ENCODE assay signal across 11 cellular contexts in the genomic region with DNA sequence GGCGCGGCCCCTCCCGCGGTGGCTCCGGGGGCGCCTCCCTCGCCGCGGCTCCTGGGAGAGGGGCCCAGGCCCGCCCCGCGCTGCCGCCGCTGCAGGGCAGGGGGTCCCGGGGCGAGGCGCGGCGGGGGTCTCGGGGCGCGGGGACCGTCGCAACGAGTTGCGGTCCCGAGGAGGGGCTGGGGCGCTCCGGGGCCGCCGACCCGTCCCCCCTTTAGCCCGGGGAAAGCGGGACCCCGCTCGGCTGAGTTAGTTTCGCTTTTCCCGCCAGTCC. TPM values are rescaled to one million over a fixed set of nuclear protein-coding genes. Genes with fewer than 3 reads are reported as not detected.
DNase-seq lines count a peak whose midpoint lies in the region; ATAC-seq and TF ChIP-seq lines count a peak whose summit lies in the region.
"Had no signal": no experiment of that assay in that cellular context is flagged by ENCODE, and none has a peak within 500 bp of the region (broad histone marks: within the 10 kb centered on the region; RNA-seq: fewer than 3 reads in every experiment).

No MANE protein-coding gene starts in this region.

- H3K4me1 Mint-ChIP-seq in Calu3 (ENCODE audit: low read depth, unreplicated experiment) = peaks cover 18% of the 10 kb centered on the region

- TF ChIP-seq CTCF in left ventricle myocardium inferior (IDR thresholded peaks at IDR 0.05; ENCODE audit: borderline replicate concordance) (no peak), colonic mucosa (IDR thresholded peaks at IDR 0.05) (no peak), mucosa of descending colon (IDR thresholded peaks at IDR 0.05) (no peak), Calu3 (IDR thresholded peaks at IDR 0.05; ENCODE audit: unreplicated experiment) (no peak)

- H3K9ac ChIP-seq in colonic mucosa (ENCODE audit: low read depth in 2 of 2, low read length in 2 of 2) = peak overlapping the region; percentile 62 to 95

- no peak overlapping the region for H3K4me3 Mint-ChIP-seq in Calu3 (ENCODE audit: low read depth, unreplicated experiment)
- H3K4me3 Mint-ChIP-seq: stimulated activated naive CD8-positive, alpha-beta T cell treated with anti-CD3 and anti-CD28 coated beads, Interleukin-15, Interleukin-2, amounts not matched to agents 100 ng/mL and 50 ng/mL, for 24 hours had no signal

- H3K9me3 Mint-ChIP-seq in Calu3 (ENCODE audit: low read depth, unreplicated experiment) = peaks cover 3% of the 10 kb centered on the region
- H3K9me3 Mint-ChIP-seq: stimulated activated naive CD8-positive, alpha-beta T cell treated with anti-CD3 and anti-CD28 coated beads, Interleukin-15, Interleukin-2, amounts not matched to agents 100 ng/mL and 50 ng/mL, for 24 hours had no signal

- H3K27me3 ChIP-seq in left ventricle myocardium inferior (ENCODE audit: low read depth) = no peaks in the 10 kb centered on the region
- no peaks in the 10 kb centered on the region for H3K27me3 ChIP-seq in colonic mucosa

- intact Hi-C loops in left ventricle myocardium inferior (cut with micrococcal nuclease) (no loop called here), Right ventricle myocardium inferior (cut with DNase I) (loop anchor here (2.0 kb wide), 1 partner anchor 92 kb away; no protein-coding TSS in a partner anchor), colonic mucosa (cut with DNase I) (no loop called here), mucosa of descending colon (cut with DNase I, micrococcal nuclease) (loop anchor here (10.0 kb wide), 2 partner anchors 72 to 142 kb away; no protein-coding TSS in a partner anchor), Calu3 (cut with micrococcal nuclease; ENCODE audit: unreplicated experiment) (no loop called here)

- H3K9me3 ChIP-seq in left ventricle myocardium inferior (replicated peaks) (peaks cover 12% of the 10 kb centered on the region), colonic mucosa (no peaks in the 10 kb centered on the region), mucosa of descending colon (peaks cover 8% of the 10 kb centered on the region)

- H3K36me3 ChIP-seq in left ventricle myocardium inferior (no peaks in the 10 kb centered on the region), colonic mucosa (no peaks in the 10 kb centered on the region), mucosa of descending colon (ENCODE audit: low read depth) (no peaks in the 10 kb centered on the region)

- H3K27ac ChIP-seq in left ventricle myocardium inferior (replicated peaks) = peak overlapping the region; percentile 91
- H3K27ac ChIP-seq in colonic mucosa = peak overlapping the region; percentile 88

- no peak for DNase-seq in left ventricle myocardium inferior
- DNase-seq in Right ventricle myocardium inferior (ENCODE audit: missing footprints) = no peak
- no peak for DNase-seq in colonic mucosa
- DNase-seq in mucosa of descending colon = no peak
- no peak for DNase-seq in T-helper 1 cell
- DNase-seq in Calu3 = no peak

- CTCF ChIA-PET in Calu3 (lab: Charles Lee) = no interaction called here

- no peaks in the 10 kb centered on the region for H3K27me3 Mint-ChIP-seq in Calu3 (ENCODE audit: unreplicated experiment)
- H3K27me3 Mint-ChIP-seq: CD4-positive, alpha-beta T cell; stimulated activated naive CD8-positive, alpha-beta T cell treated with anti-CD3 and anti-CD28 coated beads, Interleukin-15, Interleukin-2, amounts not matched to agents 100 ng/mL and 50 ng/mL, for 24 hours had no signal

- no peak for ATAC-seq in Right ventricle myocardium inferior
- no peak for ATAC-seq in mucosa of descending colon
- ATAC-seq in HG03354 (IDR thresholded peaks at IDR 0.05; ENCODE audit: poor library complexity, severe bottlenecking, unreplicated experiment) = no peak
- ATAC-seq in GM18511 (IDR thresholded peaks at IDR 0.05; ENCODE audit: unreplicated experiment) = no peak

- peaks cover 64% of the 10 kb centered on the region for H3K4me1 ChIP-seq in left ventricle myocardium inferior
- H3K4me1 ChIP-seq in colonic mucosa = no peaks in the 10 kb centered on the region
- H3K4me1 ChIP-seq in mucosa of descending colon (ENCODE audit: low read depth) = peaks cover 31% of the 10 kb centered on the region

- H3K36me3 Mint-ChIP-seq in Calu3 (ENCODE audit: insufficient read depth, unreplicated experiment) = peaks cover 20% of the 10 kb centered on the region

- H3K27ac Mint-ChIP-seq in Calu3 (ENCODE audit: unreplicated experiment) = no peak overlapping the region
- H3K27ac Mint-ChIP-seq: CD4-positive, alpha-beta T cell; mesothelial cell of epicardium; stimulated activated naive CD8-positive, alpha-beta T cell treated with anti-CD3 and anti-CD28 coated beads, Interleukin-15, Interleukin-2, amounts not matched to agents 100 ng/mL and 50 ng/mL, for 24 hours had no signal

- H3K4me3 ChIP-seq in left ventricle myocardium inferior = peak overlapping the region; percentile 96
- H3K4me3 ChIP-seq in colonic mucosa = peak overlapping the region; percentile 81
- peak overlapping the region; percentile 83 for H3K4me3 ChIP-seq in mucosa of descending colon

- no TSS peak for BruUV-seq in Calu3 (replicated peaks; lab: Mats Ljungman, UMichigan)

RNA-seq across cellular contexts. Expression of a gene that starts 0.5 kb away (rescaled TPM):
- total RNA-seq in left ventricle myocardium inferior (17.6 TPM), Right ventricle myocardium inferior (16.5 TPM), colonic mucosa (10 to 100 TPM; 14.9 to 28.7 TPM), mucosa of descending colon (10 to 100 TPM; 22.1 to 35.5 (median 26.1) TPM), Calu3 (2022) (4.9 and 5.8 TPM in 2 replicates)

RNA-seq across cellular contexts. Expression of a gene that starts 58.6 kb away (rescaled TPM):
- total RNA-seq in left ventricle myocardium inferior = 21.9 TPM
- total RNA-seq in Right ventricle myocardium inferior = 18.7 TPM
- total RNA-seq in colonic mucosa = 10 to 100 TPM; 20.8 to 24.7 TPM
- 10 to 100 TPM; 27.6 to 35.3 (median 31.9) TPM for total RNA-seq in mucosa of descending colon
- 18.0 TPM in 2 replicates for total RNA-seq in Calu3 (2022)

Comparison
In these comparisons a context has a peak if more than half of its experiments do, and no peak if none do; other contexts are left out.
1. intact Hi-C loops: an anchor here in Right ventricle myocardium inferior (2.0 kb wide) and mucosa of descending colon (10.0 kb wide); none called in left ventricle myocardium inferior, colonic mucosa and Calu3.